Comparison of ENCODE assay signal across 1 cellular context in the genomic region with DNA sequence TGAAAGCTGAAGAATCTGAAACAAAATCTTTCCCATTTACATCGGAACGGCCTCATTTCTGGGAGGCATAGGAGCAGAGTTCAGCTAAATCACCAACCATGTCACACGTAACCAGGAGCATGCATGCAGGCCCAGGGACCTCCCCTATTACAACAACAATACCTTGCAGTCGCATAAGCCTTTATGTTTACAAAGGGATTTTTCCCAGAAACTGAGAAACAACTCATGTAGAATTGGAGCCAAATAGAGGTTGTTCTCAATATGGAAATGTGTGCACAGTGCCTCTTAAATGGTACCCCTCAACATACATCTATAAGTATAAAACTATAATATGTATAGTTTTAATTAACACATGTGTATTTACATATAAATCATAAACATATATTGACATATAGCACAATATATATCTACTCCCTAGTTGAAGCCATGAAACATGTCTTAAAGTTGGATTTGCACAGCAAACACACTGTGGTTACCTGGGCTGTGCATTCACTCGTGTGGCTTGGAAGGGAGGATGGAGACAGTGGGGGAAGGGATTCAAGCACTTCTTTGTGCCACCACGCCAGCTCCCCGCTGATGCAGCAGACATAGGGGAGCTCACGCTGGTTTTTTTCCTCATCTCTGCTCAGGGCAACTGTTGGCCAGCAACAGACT.
TF ChIP-seq lines count a peak whose summit lies in the region.

No MANE protein-coding gene starts in this region.

TF ChIP-seq in SK-N-SH, 30 proteins besides CTCF, POLR2A, EP300 and RAD21 (continued from another document):
- TF ChIP-seq, protein P1, sequence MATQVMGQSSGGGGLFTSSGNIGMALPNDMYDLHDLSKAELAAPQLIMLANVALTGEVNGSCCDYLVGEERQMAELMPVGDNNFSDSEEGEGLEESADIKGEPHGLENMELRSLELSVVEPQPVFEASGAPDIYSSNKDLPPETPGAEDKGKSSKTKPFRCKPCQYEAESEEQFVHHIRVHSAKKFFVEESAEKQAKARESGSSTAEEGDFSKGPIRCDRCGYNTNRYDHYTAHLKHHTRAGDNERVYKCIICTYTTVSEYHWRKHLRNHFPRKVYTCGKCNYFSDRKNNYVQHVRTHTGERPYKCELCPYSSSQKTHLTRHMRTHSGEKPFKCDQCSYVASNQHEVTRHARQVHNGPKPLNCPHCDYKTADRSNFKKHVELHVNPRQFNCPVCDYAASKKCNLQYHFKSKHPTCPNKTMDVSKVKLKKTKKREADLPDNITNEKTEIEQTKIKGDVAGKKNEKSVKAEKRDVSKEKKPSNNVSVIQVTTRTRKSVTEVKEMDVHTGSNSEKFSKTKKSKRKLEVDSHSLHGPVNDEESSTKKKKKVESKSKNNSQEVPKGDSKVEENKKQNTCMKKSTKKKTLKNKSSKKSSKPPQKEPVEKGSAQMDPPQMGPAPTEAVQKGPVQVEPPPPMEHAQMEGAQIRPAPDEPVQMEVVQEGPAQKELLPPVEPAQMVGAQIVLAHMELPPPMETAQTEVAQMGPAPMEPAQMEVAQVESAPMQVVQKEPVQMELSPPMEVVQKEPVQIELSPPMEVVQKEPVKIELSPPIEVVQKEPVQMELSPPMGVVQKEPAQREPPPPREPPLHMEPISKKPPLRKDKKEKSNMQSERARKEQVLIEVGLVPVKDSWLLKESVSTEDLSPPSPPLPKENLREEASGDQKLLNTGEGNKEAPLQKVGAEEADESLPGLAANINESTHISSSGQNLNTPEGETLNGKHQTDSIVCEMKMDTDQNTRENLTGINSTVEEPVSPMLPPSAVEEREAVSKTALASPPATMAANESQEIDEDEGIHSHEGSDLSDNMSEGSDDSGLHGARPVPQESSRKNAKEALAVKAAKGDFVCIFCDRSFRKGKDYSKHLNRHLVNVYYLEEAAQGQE (IDR thresholded peaks at IDR 0.05; ENCODE audit: low read depth, low read length): no peak
- no peak for TF ChIP-seq RFX5 (IDR thresholded peaks at IDR 0.05; ENCODE audit: low read length)
- TF ChIP-seq RCOR1 (IDR thresholded peaks at IDR 0.05; ENCODE audit: low read length): no peak
